ENCODE assay signal across 16 cellular contexts in genomic region chr6:100808638-100809275, GRCh38.
DNase-seq lines count a peak whose midpoint lies in the region; ATAC-seq and TF ChIP-seq lines count a peak whose summit lies in the region.
"Had no signal": no experiment of that assay in that cellular context is flagged by ENCODE, and none has a peak within 500 bp of the region (broad histone marks: within the 10 kb centered on the region; RNA-seq: fewer than 3 reads in every experiment).

No MANE protein-coding gene starts in this region.

- POLR2A ChIA-PET in WTC11 (lab: Charles Lee): no interaction called here

- no peaks in the 10 kb centered on the region for H3K27me3 Mint-ChIP-seq in WTC11 (ENCODE audit: low read depth)
- H3K27me3 Mint-ChIP-seq: CD8-positive, alpha-beta memory T cell had no signal

- no peaks in the 10 kb centered on the region for H3K27me3 ChIP-seq in foreskin keratinocyte
- H3K27me3 ChIP-seq: stomach had no signal

- H3K27ac Mint-ChIP-seq in WTC11: no peak overlapping the region
- H3K27ac Mint-ChIP-seq: CD8-positive, alpha-beta memory T cell; nephron progenitor cell had no signal

- in situ Hi-C loops in ACHN (cut with HindIII; ENCODE audit: low pct_ligation_motif_present, low pct_unique_long_range_greater_than_20kb, low sequenced_read_pairs): no loop called here

- H3K27ac ChIP-seq in foreskin keratinocyte: no peak overlapping the region
- H3K27ac ChIP-seq: PC-9, stomach had no signal

- DNase-seq in ACHN (peak; percentile 44), amniotic stem cell (lab: John Stamatoyannopoulos, UW) (peak; percentile 6), foreskin keratinocyte (peak; percentile 20 to 57), NCI-H510A treated with DMSO at 0.1 percent for 48 hours (lab: John Stamatoyannopoulos, UW) (no peak), cardiac septum (ENCODE audit: low spot score) (no peak), WTC11 (ENCODE audit: low spot score) (no peak)
- DNase-seq in stimulated activated CD4-positive, alpha-beta T cell treated with anti-CD3 and anti-CD28 coated beads, Interleukin-2, amount 100 ng/mL, for 48 hours: no peak
- DNase-seq: CD8-positive, alpha-beta memory T cell; glutamatergic neuron; H7; NCI-H2081; NCI-H526 treated with DMSO at 0.1 percent for 48 hours; nephron progenitor cell; PC-9; stomach had no signal

- no peaks in the 10 kb centered on the region for H3K9me3 Mint-ChIP-seq in WTC11
- H3K9me3 Mint-ChIP-seq: CD8-positive, alpha-beta memory T cell; nephron progenitor cell had no signal

- CTCF ChIA-PET in WTC11 (lab: Charles Lee): no interaction called here

- intact Hi-C loops in cardiac septum (cut with DNase I): no loop called here

- H3K36me3 Mint-ChIP-seq in WTC11: peaks cover under 1% of the 10 kb centered on the region; the same call in 1 of the 2 replicates

- peaks cover 3% of the 10 kb centered on the region for H3K4me1 Mint-ChIP-seq in WTC11
- H3K4me1 Mint-ChIP-seq: nephron progenitor cell had no signal

- ATAC-seq in HG03280 (IDR thresholded peaks at IDR 0.05; ENCODE audit: unreplicated experiment) (peak; percentile 13), foreskin keratinocyte (peak; percentile 96), WTC11 (no peak)

- TF ChIP-seq CTCF in foreskin keratinocyte (conservative IDR thresholded peaks at IDR 0.05) (no peak), WTC11 (IDR thresholded peaks at IDR 0.05) (no peak)

- H3K4me1 ChIP-seq in foreskin keratinocyte: peaks cover 8% of the 10 kb centered on the region
- H3K4me1 ChIP-seq: stomach had no signal

- H3K4me3 Mint-ChIP-seq in WTC11: no peak overlapping the region
- H3K4me3 Mint-ChIP-seq: CD8-positive, alpha-beta memory T cell; nephron progenitor cell had no signal

TF ChIP-seq in WTC11, 78 proteins besides CTCF, POLR2A, EP300 and RAD21:
- TF ChIP-seq FOXK1 (CRISPR knock-in tag; IDR thresholded peaks at IDR 0.05) (no peak), ERG (CRISPR knock-in tag; IDR thresholded peaks at IDR 0.05) (no peak), FOXJ3 (CRISPR knock-in tag; IDR thresholded peaks at IDR 0.05; ENCODE audit: borderline replicate concordance) (no peak), AFF4 (CRISPR knock-in tag; IDR thresholded peaks at IDR 0.05; ENCODE audit: borderline replicate concordance) (no peak), ARID4B (CRISPR knock-in tag; IDR thresholded peaks at IDR 0.05; ENCODE audit: borderline replicate concordance) (no peak), ZMAT4 (CRISPR knock-in tag; IDR thresholded peaks at IDR 0.05) (no peak), PREB (CRISPR knock-in tag; IDR thresholded peaks at IDR 0.05; ENCODE audit: borderline replicate concordance) (no peak), ZNF671 (CRISPR knock-in tag; IDR thresholded peaks at IDR 0.05) (no peak)

Comparison
In these comparisons a context has a peak if more than half of its experiments do, and no peak if none do; other contexts are left out.
1. DNase-seq: peak in ACHN (single experiment), amniotic stem cell (single experiment) and foreskin keratinocyte (2 of 2); none in NCI-H510A treated with DMSO at 0.1 percent for 48 hours (single experiment), stimulated activated CD4-positive, alpha-beta T cell treated with anti-CD3 and anti-CD28 coated beads, Interleukin-2, amount 100 ng/mL, for 48 hours (0 of 2), cardiac septum (single experiment) and WTC11 (single experiment).